8 cellular contexts compared by ENCODE assay signal in genomic region chr1:145093517-145094149, GRCh38. TPM values are rescaled to one million over a fixed set of nuclear protein-coding genes. Genes with fewer than 3 reads are reported as not detected.
A peak's percentile ranks its signal among the peaks of the same experiment; 100 is the strongest.
DNase-seq lines count a peak whose midpoint lies in the region; ATAC-seq and TF ChIP-seq lines count a peak whose summit lies in the region.
"Not testable (repeated sequence)": the region's sequence is repeated elsewhere in the genome, so short reads cannot be mapped to it uniquely, and the experiment has no call there.

No MANE protein-coding gene starts in this region.

- TF ChIP-seq POLR2A in esophagus muscularis mucosa (IDR thresholded peaks at IDR 0.05; ENCODE audit: low read depth); suprapubic skin (IDR thresholded peaks at IDR 0.05): not testable (repeated sequence)

- H3K27me3 ChIP-seq in CD4-positive, alpha-beta memory T cell (ENCODE audit: insufficient read depth, low read length); WERI-Rb-1 (ENCODE audit: insufficient read depth, low read depth, severe bottlenecking); esophagus muscularis mucosa; osteoblast (ENCODE audit: insufficient read depth, low read length); suprapubic skin: not testable (repeated sequence)

- H3K36me3 ChIP-seq in CD4-positive, alpha-beta memory T cell (ENCODE audit: insufficient read depth, low read length); WERI-Rb-1; esophagus muscularis mucosa; osteoblast (ENCODE audit: insufficient read depth, low read length); suprapubic skin: not testable (repeated sequence)

- CTCF ChIA-PET in CD4-positive, alpha-beta memory T cell (lab: Charles Lee; ENCODE audit: partially characterized antibody): not testable (repeated sequence)

- H3K9me3 Mint-ChIP-seq in CD4-positive, alpha-beta memory T cell; IgD-negative memory B cell; activated naive CD8-positive, alpha-beta T cell treated with anti-CD3 and anti-CD28 coated beads, Interleukin-2, amount 10 ng/mL, durations not matched to agents 7 days and 5 days: not testable (repeated sequence)

- H3K27ac Mint-ChIP-seq in CD4-positive, alpha-beta memory T cell: peak overlapping the region in 3 of 7 donors; percentile 72 to 84 (median 81)
- H3K27ac Mint-ChIP-seq in IgD-negative memory B cell: peak overlapping the region in 1 of 3 donors; percentile 67
- peak overlapping the region; percentile 85 for H3K27ac Mint-ChIP-seq in activated naive CD8-positive, alpha-beta T cell treated with anti-CD3 and anti-CD28 coated beads, Interleukin-2, amount 10 ng/mL, durations not matched to agents 7 days and 5 days

- TF ChIP-seq CTCF in WERI-Rb-1 (IDR thresholded peaks at IDR 0.05; ENCODE audit: low read depth, low read length); esophagus muscularis mucosa (IDR thresholded peaks at IDR 0.05); osteoblast (IDR thresholded peaks at IDR 0.05; ENCODE audit: extremely low read depth, low read depth, low read length); suprapubic skin (IDR thresholded peaks at IDR 0.05): not testable (repeated sequence)

- H4K20me1 ChIP-seq in osteoblast (ENCODE audit: insufficient read depth, low read length): not testable (repeated sequence)

- H3K79me2 ChIP-seq in osteoblast (ENCODE audit: insufficient read depth, low read length): not testable (repeated sequence)

- peak; percentile 1 to 41 (median 8) for DNase-seq in CD4-positive, alpha-beta memory T cell
- DNase-seq in WERI-Rb-1 (peak; percentile 64), kidney tubule cell (ENCODE audit: low spot score) (peak; percentile 4), suprapubic skin (ENCODE audit: low spot score in 2 of 2) (peak; percentile 87 to 90)
- peak; percentile 39 for DNase-seq in activated naive CD8-positive, alpha-beta T cell treated with anti-CD3 and anti-CD28 coated beads, Interleukin-2, amount 10 ng/mL, durations not matched to agents 7 days and 5 days
- DNase-seq in esophagus muscularis mucosa (ENCODE audit: extremely low spot score); osteoblast (ENCODE audit: insufficient read length, low spot score, missing footprints): not testable (repeated sequence)

- TF ChIP-seq EP300 in esophagus muscularis mucosa (IDR thresholded peaks at IDR 0.05); suprapubic skin (IDR thresholded peaks at IDR 0.05): not testable (repeated sequence)

- 0% methylated on average over 1 of the region's 47 CpGs for WGBS in esophagus muscularis mucosa
- WGBS in suprapubic skin: 2% methylated on average over 10 of the region's 47 CpGs

- peak overlapping the region; percentile 28 for H3K4me2 ChIP-seq in osteoblast (ENCODE audit: insufficient read depth, low read length)

- not testable (repeated sequence) for H3K4me3 ChIP-seq in CD4-positive, alpha-beta memory T cell (ENCODE audit: low read length in 2 of 2); suprapubic skin
- H3K4me3 ChIP-seq in WERI-Rb-1 (ENCODE audit: low read depth, low read length): peak overlapping the region; percentile 55
- peak overlapping the region in 3 of 4 donors; percentile 52 to 64 (median 56) for H3K4me3 ChIP-seq in esophagus muscularis mucosa
- peak overlapping the region; percentile 57 for H3K4me3 ChIP-seq in osteoblast (ENCODE audit: insufficient read depth, low read length)

- POLR2A ChIA-PET in CD4-positive, alpha-beta memory T cell (lab: Charles Lee; ENCODE audit: partially characterized antibody); activated naive CD8-positive, alpha-beta T cell treated with anti-CD3 and anti-CD28 coated beads, Interleukin-2, amount 10 ng/mL, durations not matched to agents 7 days and 5 days (lab: Charles Lee): not testable (repeated sequence)

- not testable (repeated sequence) for H3K4me1 Mint-ChIP-seq in CD4-positive, alpha-beta memory T cell; IgD-negative memory B cell; activated naive CD8-positive, alpha-beta T cell treated with anti-CD3 and anti-CD28 coated beads, Interleukin-2, amount 10 ng/mL, durations not matched to agents 7 days and 5 days

- H3K27me3 Mint-ChIP-seq in CD4-positive, alpha-beta memory T cell; IgD-negative memory B cell; activated naive CD8-positive, alpha-beta T cell treated with anti-CD3 and anti-CD28 coated beads, Interleukin-2, amount 10 ng/mL, durations not matched to agents 7 days and 5 days: not testable (repeated sequence)

- not testable (repeated sequence) for H3K27ac ChIP-seq in CD4-positive, alpha-beta memory T cell (ENCODE audit: low read depth, low read length); osteoblast (ENCODE audit: low read depth, low read length); suprapubic skin
- H3K27ac ChIP-seq in WERI-Rb-1 (peak overlapping the region; percentile 41), esophagus muscularis mucosa (replicated peaks in 1 of 4) (peak overlapping the region in 3 of 4 donors; percentile 57 to 70 (median 59))

- intact Hi-C loops in CD4-positive, alpha-beta memory T cell (cut with micrococcal nuclease); esophagus muscularis mucosa (cut with DNase I): not testable (repeated sequence)

- H3K9me3 ChIP-seq in CD4-positive, alpha-beta memory T cell (ENCODE audit: control insufficient read depth in 1 of 2, low read length in 2 of 2); WERI-Rb-1 (ENCODE audit: severe bottlenecking); esophagus muscularis mucosa; osteoblast (ENCODE audit: low read depth, low read length); suprapubic skin: not testable (repeated sequence)

- not testable (repeated sequence) for H3K4me1 ChIP-seq in CD4-positive, alpha-beta memory T cell (ENCODE audit: insufficient read depth, low read length); esophagus muscularis mucosa; osteoblast (ENCODE audit: insufficient read depth, low read length); suprapubic skin

- peak overlapping the region; percentile 87 to 95 (median 93) for H3K4me3 Mint-ChIP-seq in CD4-positive, alpha-beta memory T cell
- peak overlapping the region; percentile 90 to 97 (median 95) for H3K4me3 Mint-ChIP-seq in IgD-negative memory B cell
- H3K4me3 Mint-ChIP-seq in activated naive CD8-positive, alpha-beta T cell treated with anti-CD3 and anti-CD28 coated beads, Interleukin-2, amount 10 ng/mL, durations not matched to agents 7 days and 5 days: peak overlapping the region; percentile 94

- ATAC-seq in activated naive CD8-positive, alpha-beta T cell treated with anti-CD3 and anti-CD28 coated beads, Interleukin-2, amount 10 ng/mL, durations not matched to agents 7 days and 5 days (ENCODE audit: low read depth): not testable (repeated sequence)

- not testable (repeated sequence) for H3K36me3 Mint-ChIP-seq in CD4-positive, alpha-beta memory T cell; IgD-negative memory B cell; activated naive CD8-positive, alpha-beta T cell treated with anti-CD3 and anti-CD28 coated beads, Interleukin-2, amount 10 ng/mL, durations not matched to agents 7 days and 5 days

- H2AFZ ChIP-seq in osteoblast (ENCODE audit: low read length): not testable (repeated sequence)

RNA-seq across cellular contexts. Expression of gene SRGAP2B, which starts 1.5 kb away (rescaled TPM):
- total RNA-seq in CD4-positive, alpha-beta memory T cell: 10 to 100 TPM; 26.0 to 28.5 TPM
- polyA plus RNA-seq in CD4-positive, alpha-beta memory T cell: 1 to 10 TPM in 1 of 2 donors, under 1 TPM in 1; 0.76 to 2.6 TPM
- 2.5 TPM for polyA plus RNA-seq in IgD-negative memory B cell
- 10 to 100 TPM; 31.7 TPM for total RNA-seq in activated naive CD8-positive, alpha-beta T cell treated with anti-CD3 and anti-CD28 coated beads, Interleukin-2, amount 10 ng/mL, durations not matched to agents 7 days and 5 days
- total RNA-seq in esophagus muscularis mucosa (10 to 100 TPM; 11.8 to 44.6 (median 20.3) TPM), osteoblast (30.0 and 51.0 TPM in 2 replicates), suprapubic skin (10 to 100 TPM; 21.7 to 42.6 (median 33.2) TPM)

RNA-seq across cellular contexts. Expression of gene FAM72D, which starts 2.1 kb away (rescaled TPM):
- not detected for total RNA-seq in CD4-positive, alpha-beta memory T cell
- polyA plus RNA-seq in CD4-positive, alpha-beta memory T cell: not detected
- not detected for polyA plus RNA-seq in IgD-negative memory B cell
- 10 to 100 TPM; 11.1 to 11.6 TPM for total RNA-seq in activated naive CD8-positive, alpha-beta T cell treated with anti-CD3 and anti-CD28 coated beads, Interleukin-2, amount 10 ng/mL, durations not matched to agents 7 days and 5 days
- total RNA-seq in esophagus muscularis mucosa (under 1 TPM in 1 of 4 donors, not detected in 3; 0.42 TPM), osteoblast (under 0.01 TPM in 1 of 2 replicates, not detected in the other), suprapubic skin (1 to 10 TPM in 1 of 4 donors, under 1 TPM in 3; 0.47 to 1.3 (median 0.58) TPM)

Comparison
In these comparisons a context has a peak if more than half of its experiments do, and no peak if none do; other contexts are left out.
1. RNA of gene FAM72D, which starts 2.1 kb away (total RNA-seq): 11.1 to 11.6 TPM in activated naive CD8-positive, alpha-beta T cell treated with anti-CD3 and anti-CD28 coated beads, Interleukin-2, amount 10 ng/mL, durations not matched to agents 7 days and 5 days; 0.47 to 1.3 TPM in suprapubic skin, not detected in CD4-positive, alpha-beta memory T cell, 0.42 TPM in esophagus muscularis mucosa and under 0.01 TPM in osteoblast; every median in the first group is over 4 times any median in the second.
2. Peak in every context shown above with its lines, with median percentiles within 50 percentile points of each other: H3K4me3 Mint-ChIP-seq.